Comparison of ENCODE assay signal across 8 cellular contexts in genomic region chr9:33677506-33677809, GRCh38.
DNase-seq lines count a peak whose midpoint lies in the region; ATAC-seq and TF ChIP-seq lines count a peak whose summit lies in the region.

No MANE protein-coding gene starts in this region.

- no peak for TF ChIP-seq CTCF in AG04449 (IDR thresholded peaks at IDR 0.05; ENCODE audit: insufficient read depth, low read length, missing control alignments)
- no peak for TF ChIP-seq CTCF in neural progenitor cell (IDR thresholded peaks at IDR 0.05)

- H3K4me3 ChIP-seq in AG04449 (ENCODE audit: low read depth, low read length) (peak overlapping the region; percentile 54), duodenal mucosa (ENCODE audit: low read depth in 1 of 2, low read length in 2 of 2) (peak overlapping the region; percentile 22 to 46), neural progenitor cell (peak overlapping the region; percentile 94)
- H3K4me3 ChIP-seq in Jurkat, Clone E6-1 (ENCODE audit: low read length) = peak overlapping the region; percentile 44

- peaks cover 2% of the 10 kb centered on the region for H3K36me3 Mint-ChIP-seq in neural progenitor cell

- no peak overlapping the region for H3K9ac ChIP-seq in duodenal mucosa (ENCODE audit: low read depth in 1 of 2, low read length in 2 of 2)
- H3K9ac ChIP-seq in neural progenitor cell = peak overlapping the region; percentile 47

- POLR2A ChIA-PET in AG04449 (lab: Yijun Ruan, JAX) = no interaction called here

- H3K9me3 ChIP-seq in duodenal mucosa (ENCODE audit: control insufficient read depth in 1 of 2, low read length in 2 of 2) (no peaks in the 10 kb centered on the region), neural progenitor cell (ENCODE audit: low read depth) (no peaks in the 10 kb centered on the region)

- H3K27me3 Mint-ChIP-seq in neural progenitor cell (ENCODE audit: insufficient read depth, low read depth) = peaks cover 3% of the 10 kb centered on the region

- CTCF ChIA-PET in AG04449 (lab: Yijun Ruan, JAX) = interaction anchor here (1.4 to 1.8 kb wide), 2 partner anchors 43 to 44 kb away, joined by 3 to 4 read pairs; no protein-coding TSS in a partner anchor

- peak overlapping the region; percentile 98 for H2AFZ ChIP-seq in neural progenitor cell (replicated peaks)

- H3K4me3 Mint-ChIP-seq in neural progenitor cell = peak overlapping the region; percentile 94

- no peaks in the 10 kb centered on the region for H3K79me2 ChIP-seq in neural progenitor cell (ENCODE audit: low read depth)

- H4K20me1 ChIP-seq in neural progenitor cell (ENCODE audit: low read depth) = no peaks in the 10 kb centered on the region

- peaks cover 16 to 21% of the 10 kb centered on the region in 2 donors for H3K27me3 ChIP-seq in duodenal mucosa (ENCODE audit: control insufficient read depth in 1 of 2, insufficient read depth in 2 of 2, low read length in 2 of 2)
- H3K27me3 ChIP-seq in neural progenitor cell = peaks cover 37% of the 10 kb centered on the region

- H3K9me3 Mint-ChIP-seq in neural progenitor cell = peaks cover 9% of the 10 kb centered on the region

- no peak overlapping the region for H3K27ac ChIP-seq in duodenal mucosa (ENCODE audit: low read depth, low read length)
- no peak overlapping the region for H3K27ac ChIP-seq in neural progenitor cell

- ATAC-seq in HG02678 (IDR thresholded peaks at IDR 0.05; ENCODE audit: unreplicated experiment) = no peak
- no peak for ATAC-seq in GM18873 (IDR thresholded peaks at IDR 0.05; ENCODE audit: low FRiP score, unreplicated experiment)

- H3K27ac Mint-ChIP-seq in neural progenitor cell = peak overlapping the region; percentile 98

- H3K4me1 ChIP-seq in duodenal mucosa (ENCODE audit: control insufficient read depth in 1 of 2, insufficient read depth in 2 of 2, low read length in 2 of 2) = no peaks in the 10 kb centered on the region
- H3K4me1 ChIP-seq in neural progenitor cell = peaks cover 10% of the 10 kb centered on the region

- H3F3A ChIP-seq in neural progenitor cell (ENCODE audit: low read depth) = peaks cover 24% of the 10 kb centered on the region

- DNase-seq in AG04449 (ENCODE audit: low read depth, low spot score) (no peak), neural progenitor cell (ENCODE audit: low spot score) (no peak), dermis blood vessel endothelial cell (no peak)
- no peak for DNase-seq in Jurkat, Clone E6-1 (ENCODE audit: low read depth, low spot score)
- DNase-seq in stimulated activated CD8-positive, alpha-beta memory T cell treated with anti-CD3 and anti-CD28 coated beads, Interleukin-4, amount 100 ng/mL, for 48 hours = no peak

- peaks cover 22% of the 10 kb centered on the region for H3K4me1 Mint-ChIP-seq in neural progenitor cell

- H3K4me2 ChIP-seq in neural progenitor cell = peak overlapping the region; percentile 94

- H3K36me3 ChIP-seq in duodenal mucosa (ENCODE audit: control insufficient read depth in 1 of 2, insufficient read depth in 2 of 2, low read length in 2 of 2) = no peaks in the 10 kb centered on the region
- no peaks in the 10 kb centered on the region for H3K36me3 ChIP-seq in neural progenitor cell

Comparison
In these comparisons a context has a peak if more than half of its experiments do, and no peak if none do; other contexts are left out.
1. H3K4me3 ChIP-seq: peak in every context shown above with its lines; median percentile 94 in neural progenitor cell; 54 in AG04449; 44 in Jurkat, Clone E6-1; 34 in duodenal mucosa.